14 cellular contexts compared by ENCODE assay signal in the genomic region with DNA sequence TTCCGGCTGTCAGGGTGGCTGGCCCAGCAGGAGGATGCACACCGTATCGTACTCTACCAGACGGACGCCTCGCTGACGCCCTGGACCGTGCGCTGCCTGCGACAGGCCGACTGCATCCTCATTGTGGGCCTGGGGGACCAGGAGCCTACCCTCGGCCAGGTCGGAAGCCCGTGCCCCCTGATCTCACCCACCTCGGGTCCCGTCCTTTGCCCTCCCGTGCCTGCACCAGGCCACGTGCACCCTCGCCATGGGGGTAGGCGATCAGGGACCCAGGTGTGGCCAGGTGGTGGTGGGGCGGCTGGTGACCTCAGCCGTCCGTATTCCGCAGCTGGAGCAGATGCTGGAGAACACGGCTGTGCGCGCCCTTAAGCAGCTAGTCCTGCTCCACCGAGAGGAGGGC. TPM values are rescaled to one million over a fixed set of nuclear protein-coding genes. Genes with fewer than 3 reads are reported as not detected.
DNase-seq lines count a peak whose midpoint lies in the region; ATAC-seq, FAIRE-seq and TF ChIP-seq lines count a peak whose summit lies in the region.
"Had no signal": no experiment of that assay in that cellular context is flagged by ENCODE, and none has a peak within 500 bp of the region (broad histone marks: within the 10 kb centered on the region; RNA-seq: fewer than 3 reads in every experiment).

No MANE protein-coding gene starts in this region.

- H2AFZ ChIP-seq in GM12878 (ENCODE audit: control insufficient read depth, low read depth, low read length) = no peak overlapping the region

- RAD21 ChIA-PET in GM12878 (lab: Charles Lee; ENCODE audit: unreplicated experiment) = no interaction called here

- no peaks in the 10 kb centered on the region for H4K20me1 ChIP-seq in GM12878 (ENCODE audit: control insufficient read depth, insufficient read depth)

- H3K4me2 ChIP-seq in GM12878 (ENCODE audit: control insufficient read depth, insufficient read depth) = no peak overlapping the region

- no peaks in the 10 kb centered on the region; the same call in 1 of the 2 replicates for H3K27me3 ChIP-seq in H7 (ENCODE audit: control insufficient read depth, insufficient read depth, low read length)
- H3K27me3 ChIP-seq in GM12878 (replicated peaks in 1 of 2; ENCODE audit: control insufficient read depth in 2 of 2, insufficient read depth in 2 of 2, low read length in 1 of 2) = no peaks in the 10 kb centered on the region
- H3K27me3 ChIP-seq in lower lobe of right lung (ENCODE audit: low read depth) = no peaks in the 10 kb centered on the region
- H3K27me3 ChIP-seq: BE2C had no signal

- CTCF ChIA-PET in GM12878 (lab: Yijun Ruan, JAX) = interaction anchor here (0.6 to 1.1 kb wide), 2 partner anchors 188 to 245 kb away, joined by 3 read pairs; no protein-coding TSS in a partner anchor

- H3K27ac ChIP-seq in GM12878 (ENCODE audit: control insufficient read depth, insufficient read depth) (no peak overlapping the region), lower lobe of right lung (no peak overlapping the region)
- H3K27ac ChIP-seq: C4-2B had no signal

- no peak for TF ChIP-seq RAD21 in GM12878 (IDR thresholded peaks at IDR 0.05; ENCODE audit: insufficient read depth, low read depth, low read length)

- no peaks in the 10 kb centered on the region for H3K9me3 ChIP-seq in GM12878 (replicated peaks; ENCODE audit: control insufficient read depth, insufficient read depth, low read length)
- H3K9me3 ChIP-seq in lower lobe of right lung = no peaks in the 10 kb centered on the region
- H3K9me3 ChIP-seq: BE2C had no signal

- intact Hi-C loops in GM12878 (cut with micrococcal nuclease; ENCODE audit: unreplicated experiment) (no loop called here), lower lobe of right lung (cut with DNase I) (no loop called here), Right ventricle myocardium inferior (cut with DNase I) (no loop called here)

- 92% methylated on average over 28 of the region's 28 CpGs for WGBS in GM12878 (ENCODE audit: insufficient coverage, insufficient replicate concordance, low lambda C conversion rate, missing lambda C conversion rate)

- SMC1A ChIA-PET in GM12878 (lab: Charles Lee; ENCODE audit: uncharacterized antibody, unreplicated experiment) = no interaction called here

- H3K9ac ChIP-seq in GM12878 (ENCODE audit: control insufficient read depth, insufficient read depth, low read length) = no peak overlapping the region

- H3K36me3 ChIP-seq in H7 (replicated peaks; ENCODE audit: control insufficient read depth, insufficient read depth, low read length) = peaks cover 10% of the 10 kb centered on the region
- H3K36me3 ChIP-seq in GM12878 (ENCODE audit: control insufficient read depth in 2 of 2, insufficient read depth in 2 of 2, low read length in 1 of 2) = peaks cover 11 to 16% of the 10 kb centered on the region in 2 experiments
- peaks cover 93% of the 10 kb centered on the region for H3K36me3 ChIP-seq in lower lobe of right lung

- in situ Hi-C loops in GM12878 (cut with MboI) = no loop called here

- ATAC-seq in GM12878 = no peak
- no peak for ATAC-seq in lower lobe of right lung
- no peak for ATAC-seq in Right ventricle myocardium inferior
- no peak for ATAC-seq in GM18520 (IDR thresholded peaks at IDR 0.05; ENCODE audit: unreplicated experiment)

- H3K4me3 ChIP-seq in H7 (ENCODE audit: insufficient read depth, low read depth, low read length) (peak overlapping the region; percentile 54), GM12878 (no peak overlapping the region), lower lobe of right lung (no peak overlapping the region)

- FAIRE-seq in GM12878 (lab: Jason Lieb, UNC) (no peak), H54 (lab: Jason Lieb, UNC) (no peak)
- FAIRE-seq: A204.1 had no signal

- H3K4me1 ChIP-seq in GM12878 (ENCODE audit: control insufficient read depth, insufficient read depth, low read length) = no peaks in the 10 kb centered on the region; the same call in 1 of the 2 replicates
- no peaks in the 10 kb centered on the region for H3K4me1 ChIP-seq in lower lobe of right lung
- H3K4me1 ChIP-seq: BE2C had no signal

- H3K79me2 ChIP-seq in GM12878 (ENCODE audit: control insufficient read depth, insufficient read depth, low read length) = no peaks in the 10 kb centered on the region

- BruUV-seq in GM12878 (replicated peaks; lab: Mats Ljungman, UMichigan) = no TSS peak

- no peak for TF ChIP-seq EP300 in GM12878 (IDR thresholded peaks at IDR 0.05; ENCODE audit: borderline replicate concordance in 1 of 2, control insufficient read depth in 1 of 2, low read depth in 2 of 2, low read length in 2 of 2)

- DNase-seq in AG08396 (ENCODE audit: low spot score) (peak; percentile 22), H7 (no peak), GM12878 (ENCODE audit: low read depth, low spot score) (no peak), lower lobe of right lung (peak; percentile 46), Right ventricle myocardium inferior (ENCODE audit: missing footprints) (no peak), H54 (ENCODE audit: insufficient read length, low spot score) (no peak)
- DNase-seq in activated CD4-positive, alpha-beta T cell treated with anti-CD3 and anti-CD28 coated beads for 1 hour = no peak
- DNase-seq: DMS79, GDM1, GOT3 had no signal

- TF ChIP-seq POLR2A in GM12878 (IDR thresholded peaks at IDR 0.05; ENCODE audit: low read depth, low read length) (peak; percentile 40; the same call in 1 of the 2 replicates), H54 (IDR thresholded peaks at IDR 0.05; ENCODE audit: low read depth, low read length) (no peak)

- POLR2A ChIA-PET in GM12878 (lab: Charles Lee) = no interaction called here

- TF ChIP-seq CTCF in GM12878 (IDR thresholded peaks at IDR 0.05 in 2 of 3, conservative IDR thresholded peaks at IDR 0.05 in 1 of 3; ENCODE audit: control insufficient read depth in 2 of 3, extremely low read depth in 1 of 3, insufficient read depth in 1 of 3, low read depth in 3 of 3, low read length in 3 of 3) (no peak), lower lobe of right lung (IDR thresholded peaks at IDR 0.05) (no peak)

RNA-seq across cellular contexts. Expression of a gene that starts 19.0 kb away (rescaled TPM):
- total RNA-seq in H7 (2014; rRNA removed; shearing (Covaris generic)) = 87.4 and 114 TPM in 2 replicates
- total RNA-seq in GM12878 (2013; cell fraction: nucleolus; rRNA removed) = 136 and 138 TPM in 2 replicates
- 47.9 and 56.8 TPM in 2 replicates for total RNA-seq in GM12878 (2014; rRNA removed)
- 18.7 and 19.2 TPM in 2 replicates for total RNA-seq in GM12878 (2014; rRNA removed; fragmentation: Illumina TruSeq; extraction: Trizol)
- total RNA-seq in GM12878 (2021) = 105 and 113 TPM in 2 replicates
- 21.5 TPM for polyA plus RNA-seq in GM12878 (2011; ENCODE audit: low read depth)
- 9.2 and 16.3 TPM in 2 replicates for polyA plus RNA-seq in GM12878 (2011; rRNA removed)
- polyA plus RNA-seq in GM12878 (2011; cell fraction: cytosol; rRNA removed) = 26.4 and 32.8 TPM in 2 replicates
- 99.0 and 144 TPM in 2 replicates for polyA plus RNA-seq in GM12878 (2011; cell fraction: nucleus; rRNA removed)
- 52.2 and 53.4 TPM in 2 replicates for polyA plus RNA-seq in GM12878 (2012)
- polyA plus RNA-seq in GM12878 (2014; fragmentation: Illumina TruSeq; extraction: Trizol) = 9.4 and 23.2 TPM in 2 replicates
- 1 to 10 TPM in 1 of 2 experiments, under 1 TPM in 1; 0.95 to 8.4 TPM for polyA plus RNA-seq in GM12878 (2014; fragmentation: Nextera tagmentation; extraction: Ambion mirVana)
- 67.9 and 72.2 TPM in 2 replicates for polyA plus RNA-seq in GM12878 (2014; rRNA removed)
- polyA plus RNA-seq in GM12878 (2016; fragmentation: Nextera tagmentation; extraction: Ambion mirVana) = 10 to 100 TPM; 64.7 to 65.3 TPM
- polyA minus RNA-seq in GM12878 (2011; rRNA and poly(A)+ RNA removed) = 22.1 and 68.2 TPM in 2 replicates
- polyA minus RNA-seq in GM12878 (2011; cell fraction: cytosol; rRNA and poly(A)+ RNA removed) = 25.2 and 52.8 TPM in 2 replicates
- 45.3 and 83.2 TPM in 2 replicates for polyA minus RNA-seq in GM12878 (2011; cell fraction: nucleus; rRNA and poly(A)+ RNA removed)
- 289 TPM for total RNA-seq in lower lobe of right lung
- 50.6 TPM for total RNA-seq in Right ventricle myocardium inferior

RNA-seq across cellular contexts. Expression of a gene that starts 32.1 kb away (rescaled TPM):
- 6.8 and 6.9 TPM in 2 replicates for total RNA-seq in H7 (2014; rRNA removed; shearing (Covaris generic))
- 9.1 and 9.6 TPM in 2 replicates for total RNA-seq in GM12878 (2013; cell fraction: nucleolus; rRNA removed)
- total RNA-seq in GM12878 (2014; rRNA removed) (2.2 and 2.8 TPM in 2 replicates), GM12878 (2014; rRNA removed; fragmentation: Illumina TruSeq; extraction: Trizol) (2.3 and 3.0 TPM in 2 replicates), GM12878 (2021) (10.9 and 13.9 TPM in 2 replicates), lower lobe of right lung (79.0 TPM), Right ventricle myocardium inferior (19.5 TPM)
- polyA plus RNA-seq in GM12878 (2011; ENCODE audit: low read depth) = 2.7 TPM
- polyA plus RNA-seq in GM12878 (2011; rRNA removed) (2.8 and 6.0 TPM in 2 replicates), GM12878 (2014; fragmentation: Illumina TruSeq; extraction: Trizol) (1.9 and 3.7 TPM in 2 replicates), GM12878 (2014; fragmentation: Nextera tagmentation; extraction: Ambion mirVana) (1 to 10 TPM in 1 of 2 experiments, under 1 TPM in 1; 0.42 to 1.4 TPM), GM12878 (2014; rRNA removed) (13.6 and 15.6 TPM in 2 replicates), GM12878 (2016; fragmentation: Nextera tagmentation; extraction: Ambion mirVana) (10 to 100 TPM; 12.4 to 14.4 TPM)
- polyA plus RNA-seq in GM12878 (2011; cell fraction: cytosol; rRNA removed) = 5.7 and 8.7 TPM in 2 replicates
- 26.1 and 38.4 TPM in 2 replicates for polyA plus RNA-seq in GM12878 (2011; cell fraction: nucleus; rRNA removed)
- 5.5 and 6.2 TPM in 2 replicates for polyA plus RNA-seq in GM12878 (2012)
- polyA minus RNA-seq in GM12878 (2011; rRNA and poly(A)+ RNA removed) = 8.1 and 11.8 TPM in 2 replicates
- polyA minus RNA-seq in GM12878 (2011; cell fraction: cytosol; rRNA and poly(A)+ RNA removed) = 2.9 and 3.7 TPM in 2 replicates
- polyA minus RNA-seq in GM12878 (2011; cell fraction: nucleus; rRNA and poly(A)+ RNA removed) = 3.7 and 7.2 TPM in 2 replicates

RNA-seq across cellular contexts. Expression of a gene that starts 38.7 kb away (rescaled TPM):
- total RNA-seq in H7 (2014; rRNA removed; shearing (Covaris generic)) = 52.1 and 54.8 TPM in 2 replicates
- total RNA-seq in GM12878 (2013; cell fraction: nucleolus; rRNA removed) = 2.5 and 3.0 TPM in 2 replicates
- total RNA-seq in GM12878 (2014; rRNA removed) = 2.1 and 3.0 TPM in 2 replicates
- total RNA-seq in GM12878 (2014; rRNA removed; fragmentation: Illumina TruSeq; extraction: Trizol) = 1.8 and 1.9 TPM in 2 replicates
- total RNA-seq in GM12878 (2021) = 4.9 and 6.3 TPM in 2 replicates
- 2.0 TPM for polyA plus RNA-seq in GM12878 (2011; ENCODE audit: low read depth)
- polyA plus RNA-seq in GM12878 (2011; rRNA removed) = 0.13 and 0.50 TPM in 2 replicates
- 0.89 and 1.5 TPM in 2 replicates for polyA plus RNA-seq in GM12878 (2011; cell fraction: cytosol; rRNA removed)
- polyA plus RNA-seq in GM12878 (2011; cell fraction: nucleus; rRNA removed) = 0.43 and 0.63 TPM in 2 replicates
- polyA plus RNA-seq in GM12878 (2012) = 7.2 and 7.6 TPM in 2 replicates
- 4.1 and 5.5 TPM in 2 replicates for polyA plus RNA-seq in GM12878 (2014; fragmentation: Illumina TruSeq; extraction: Trizol)
- polyA plus RNA-seq in GM12878 (2014; fragmentation: Nextera tagmentation; extraction: Ambion mirVana) = under 1 TPM in 1 of 2 experiments, not detected in 1; 0.09 TPM
- 2.2 and 4.0 TPM in 2 replicates for polyA plus RNA-seq in GM12878 (2014; rRNA removed)
- under 1 TPM; 0.59 to 0.96 TPM for polyA plus RNA-seq in GM12878 (2016; fragmentation: Nextera tagmentation; extraction: Ambion mirVana)
- 0.15 TPM in 1 of 2 replicates, not detected in the other for polyA minus RNA-seq in GM12878 (2011; rRNA and poly(A)+ RNA removed)
- polyA minus RNA-seq in GM12878 (2011; cell fraction: cytosol; rRNA and poly(A)+ RNA removed) = 0.62 TPM in 1 of 2 replicates, not detected in the other
- 0.24 and 0.57 TPM in 2 replicates for polyA minus RNA-seq in GM12878 (2011; cell fraction: nucleus; rRNA and poly(A)+ RNA removed)
- total RNA-seq in lower lobe of right lung = 54.9 TPM
- 89.6 TPM for total RNA-seq in Right ventricle myocardium inferior

RNA-seq across cellular contexts. Expression of a gene that starts 41.1 kb away (rescaled TPM):
- total RNA-seq in H7 (2014; rRNA removed; shearing (Covaris generic)) = 7.3 and 8.2 TPM in 2 replicates
- 3.7 and 5.0 TPM in 2 replicates for total RNA-seq in GM12878 (2013; cell fraction: nucleolus; rRNA removed)
- total RNA-seq in GM12878 (2014; rRNA removed) (1.1 and 1.9 TPM in 2 replicates), GM12878 (2014; rRNA removed; fragmentation: Illumina TruSeq; extraction: Trizol) (0.64 and 0.72 TPM in 2 replicates), GM12878 (2021) (5.6 and 6.3 TPM in 2 replicates), lower lobe of right lung (25.6 TPM), Right ventricle myocardium inferior (1.9 TPM)
- polyA plus RNA-seq in GM12878 (2011; ENCODE audit: low read depth) = 0.30 TPM
- polyA plus RNA-seq in GM12878 (2011; rRNA removed) (0.23 and 0.72 TPM in 2 replicates), GM12878 (2014; fragmentation: Illumina TruSeq; extraction: Trizol) (0.75 and 3.3 TPM in 2 replicates), GM12878 (2014; fragmentation: Nextera tagmentation; extraction: Ambion mirVana) (under 1 TPM; 0.03 to 0.22 TPM), GM12878 (2014; rRNA removed) (1.9 and 3.9 TPM in 2 replicates), GM12878 (2016; fragmentation: Nextera tagmentation; extraction: Ambion mirVana) (under 1 TPM; 0.37 to 0.47 TPM)
- polyA plus RNA-seq in GM12878 (2011; cell fraction: cytosol; rRNA removed) = 0.73 and 0.85 TPM in 2 replicates
- polyA plus RNA-seq in GM12878 (2011; cell fraction: nucleus; rRNA removed) = 6.8 and 8.1 TPM in 2 replicates
- 1.9 and 2.6 TPM in 2 replicates for polyA plus RNA-seq in GM12878 (2012)
- 0.37 and 1.1 TPM in 2 replicates for polyA minus RNA-seq in GM12878 (2011; rRNA and poly(A)+ RNA removed)
- 1.6 and 2.1 TPM in 2 replicates for polyA minus RNA-seq in GM12878 (2011; cell fraction: cytosol; rRNA and poly(A)+ RNA removed)
- polyA minus RNA-seq in GM12878 (2011; cell fraction: nucleus; rRNA and poly(A)+ RNA removed) = 1.1 and 2.1 TPM in 2 replicates

Comparison
In these comparisons a context has a peak if more than half of its experiments do, and no peak if none do; other contexts are left out.
1. DNase-seq: peak in AG08396 (single experiment) and lower lobe of right lung (single experiment); none in H7 (single experiment), GM12878 (single experiment), activated CD4-positive, alpha-beta T cell treated with anti-CD3 and anti-CD28 coated beads for 1 hour (single experiment), Right ventricle myocardium inferior (single experiment) and H54 (single experiment).